ENCODE assay signal across 7 cellular contexts in the genomic region with DNA sequence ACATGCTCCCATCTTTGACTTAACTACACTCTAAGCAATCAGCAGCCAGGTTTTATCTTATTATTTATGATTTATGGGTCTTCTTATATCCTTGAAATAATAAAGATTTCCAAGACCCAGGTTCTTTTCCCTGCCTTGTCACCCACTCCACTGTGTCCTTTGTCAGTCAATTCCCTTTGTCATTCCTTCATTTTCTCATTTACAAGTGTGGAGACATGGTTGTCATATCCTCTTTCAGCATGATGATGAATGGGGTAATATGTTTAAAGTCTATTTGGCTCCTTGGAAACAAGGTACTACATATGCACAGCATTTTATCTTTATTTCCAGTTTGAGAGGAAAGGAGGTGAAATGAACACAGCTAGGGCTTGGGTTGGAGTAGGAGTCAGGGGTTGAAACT.
"Had no signal": no experiment of that assay in that cellular context is flagged by ENCODE, and none has a peak within 500 bp of the region (broad histone marks: within the 10 kb centered on the region; RNA-seq: fewer than 3 reads in every experiment).

No MANE protein-coding gene starts in this region.

- H3K27ac ChIP-seq: GM23248, HL-60 had no signal

- H3K9ac ChIP-seq: GM23248 had no signal

- H3K36me3 ChIP-seq: HAP-1 had no signal

- H2AFZ ChIP-seq: GM23248 had no signal

- DNase-seq: GM23248, GOT3, H7, HFFc6, KBM-7 had no signal

- H3K9me3 ChIP-seq: HAP-1 had no signal

- H3K4me3 ChIP-seq: GM23248, HAP-1 had no signal
